24 cellular contexts compared by ENCODE assay signal in genomic region chr14:83347874-83348273, GRCh38.
"Had no signal": no experiment of that assay in that cellular context is flagged by ENCODE, and none has a peak within 500 bp of the region (broad histone marks: within the 10 kb centered on the region; RNA-seq: fewer than 3 reads in every experiment).

No MANE protein-coding gene starts in this region.

- H3K36me3 ChIP-seq: adrenal gland, gastrocnemius medialis, left lung, neutrophil, thyroid gland had no signal

- H3K27ac Mint-ChIP-seq: activated CD4-positive, alpha-beta memory T cell treated with anti-CD3 and anti-CD28 coated beads, Interleukin-2, amount 10 ng/mL, durations not matched to agents 7 days and 5 days; activated T-cell treated with anti-CD3 and anti-CD28 coated beads, Interleukin-2, amount 50 U/mL, for 24 hours; brain; natural killer cell; stimulated activated naive B cell treated with anti-CD40 and anti-IgM and Interleukin-4, amounts not matched to agents 10 μg/mL and 1 μg/mL and 100 μg/mL, for 72 hours; WTC11 had no signal

- H3K9me3 Mint-ChIP-seq: stimulated activated naive B cell treated with anti-CD40 and anti-IgM and Interleukin-4, amounts not matched to agents 10 μg/mL and 1 μg/mL and 100 μg/mL, for 72 hours; WTC11 had no signal

- ATAC-seq: gastrocnemius medialis; left lung; mucosa of descending colon; natural killer cell; stimulated activated naive B cell treated with anti-CD40 and anti-IgM and Interleukin-4, amounts not matched to agents 10 μg/mL and 1 μg/mL and 100 μg/mL, for 72 hours; WTC11 had no signal

- H3K27ac ChIP-seq: adrenal gland, gastrocnemius medialis, left lung, neutrophil, thyroid gland had no signal

- H3K4me1 Mint-ChIP-seq: activated CD4-positive, alpha-beta memory T cell treated with anti-CD3 and anti-CD28 coated beads, Interleukin-2, amount 10 ng/mL, durations not matched to agents 7 days and 5 days; brain; natural killer cell; stimulated activated naive B cell treated with anti-CD40 and anti-IgM and Interleukin-4, amounts not matched to agents 10 μg/mL and 1 μg/mL and 100 μg/mL, for 72 hours; WTC11 had no signal

- H3K9me3 ChIP-seq: adrenal gland, gastrocnemius medialis, left lung, mucosa of descending colon, neutrophil, thyroid gland had no signal

- H3K4me3 ChIP-seq: adrenal gland, gastrocnemius medialis, left lung, mucosa of descending colon, thyroid gland had no signal

- H3K4me3 Mint-ChIP-seq: activated CD4-positive, alpha-beta memory T cell treated with anti-CD3 and anti-CD28 coated beads, Interleukin-2, amount 10 ng/mL, durations not matched to agents 7 days and 5 days; activated T-cell treated with anti-CD3 and anti-CD28 coated beads, Interleukin-2, amount 50 U/mL, for 24 hours; brain; natural killer cell; stimulated activated naive B cell treated with anti-CD40 and anti-IgM and Interleukin-4, amounts not matched to agents 10 μg/mL and 1 μg/mL and 100 μg/mL, for 72 hours; WTC11 had no signal

- H3K27me3 ChIP-seq: adrenal gland, gastrocnemius medialis, left lung, neutrophil, thyroid gland had no signal

- DNase-seq: activated CD4-positive, alpha-beta memory T cell treated with anti-CD3 and anti-CD28 coated beads, Interleukin-2, amount 10 ng/mL, durations not matched to agents 7 days and 5 days; activated CD4-positive, alpha-beta T cell treated with anti-CD3 and anti-CD28 coated beads for 4 hours; activated naive CD4-positive, alpha-beta T cell treated with anti-CD3 and anti-CD28 coated beads, Interleukin-2, amount 50 U/mL, for 16 hours; activated T-cell treated with anti-CD3 and anti-CD28 coated beads, Interleukin-2, amount 50 U/mL, for 24 hours; adrenal gland; central memory CD4-positive, alpha-beta T cell; cortex of kidney; effector memory CD4-positive, alpha-beta T cell; gastrocnemius medialis; kidney; left lung; mammary epithelial cell; mucosa of descending colon; natural killer cell; posterior cingulate gyrus; retina; stimulated activated CD4-positive, alpha-beta T cell treated with anti-CD3 and anti-CD28 coated beads, Interleukin-15, amount 100 ng/mL, for 24 hours; stimulated activated CD4-positive, alpha-beta T cell treated with anti-CD3 and anti-CD28 coated beads, Interleukin-4, amount 100 ng/mL, for 1 hour; stimulated activated naive B cell treated with anti-CD40 and anti-IgM and Interleukin-4, amounts not matched to agents 10 μg/mL and 1 μg/mL and 100 μg/mL, for 72 hours; T-helper 2 cell; thyroid gland had no signal

- H3K4me1 ChIP-seq: adrenal gland, gastrocnemius medialis, left lung, thyroid gland had no signal

- H3K27me3 Mint-ChIP-seq: activated CD4-positive, alpha-beta memory T cell treated with anti-CD3 and anti-CD28 coated beads, Interleukin-2, amount 10 ng/mL, durations not matched to agents 7 days and 5 days; activated T-cell treated with anti-CD3 and anti-CD28 coated beads, Interleukin-2, amount 50 U/mL, for 24 hours; brain; stimulated activated naive B cell treated with anti-CD40 and anti-IgM and Interleukin-4, amounts not matched to agents 10 μg/mL and 1 μg/mL and 100 μg/mL, for 72 hours had no signal

- H3K36me3 Mint-ChIP-seq: brain; natural killer cell; stimulated activated naive B cell treated with anti-CD40 and anti-IgM and Interleukin-4, amounts not matched to agents 10 μg/mL and 1 μg/mL and 100 μg/mL, for 72 hours; WTC11 had no signal
